ENCODE assay signal across 7 cellular contexts in the genomic region with DNA sequence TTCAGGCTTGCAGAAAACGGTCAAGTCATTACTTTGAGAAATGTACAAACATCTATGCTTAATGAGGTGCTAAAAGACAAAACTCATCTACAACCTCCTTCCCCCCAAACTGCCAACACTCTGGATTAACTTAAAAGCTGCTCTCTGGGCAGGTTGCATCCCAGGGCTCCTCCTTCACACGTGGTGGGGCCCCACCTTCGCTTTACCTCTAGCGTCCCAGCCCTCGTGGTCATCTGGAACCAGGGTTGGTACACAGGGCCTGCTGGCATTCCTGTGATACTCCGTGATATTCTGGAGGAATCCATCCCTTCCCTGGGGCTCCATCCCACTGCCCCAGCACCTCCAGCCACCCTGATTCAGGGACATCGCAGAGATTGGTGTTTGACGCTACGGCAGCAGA. TPM values are rescaled to one million over a fixed set of nuclear protein-coding genes. Genes with fewer than 3 reads are reported as not detected.
A peak's percentile ranks its signal among the peaks of the same experiment; 100 is the strongest.
DNase-seq lines count a peak whose midpoint lies in the region; ATAC-seq and TF ChIP-seq lines count a peak whose summit lies in the region.

No MANE protein-coding gene starts in this region.

- H3K36me3 Mint-ChIP-seq in H9 (ENCODE audit: insufficient read depth in 1 of 3, low read depth in 3 of 3) = peaks cover 14 to 23% (median 23%) of the 10 kb centered on the region in 3 experiments; a peak in 6 of 7 replicates

- no peak for TF ChIP-seq CTCF in H9 (conservative IDR thresholded peaks at IDR 0.05)
- no peak for TF ChIP-seq CTCF in WI38 (IDR thresholded peaks at IDR 0.05; ENCODE audit: low read depth, low read length)
- TF ChIP-seq CTCF in gastroesophageal sphincter (IDR thresholded peaks at IDR 0.05) = no peak
- TF ChIP-seq CTCF in spleen (IDR thresholded peaks at IDR 0.05 in 8 of 11, conservative IDR thresholded peaks at IDR 0.05 in 3 of 11) = no peak

- H3K9ac ChIP-seq in H9 (ENCODE audit: extremely low read depth, insufficient read length, low read length) = no peak overlapping the region

- H3K36me3 ChIP-seq in gastroesophageal sphincter (peaks cover 0 to 44% of the 10 kb centered on the region in 2 donors), spleen (peaks cover 0 to 46% (median 7%) of the 10 kb centered on the region in 6 donors)

- H3K79me2 ChIP-seq in H9 (ENCODE audit: insufficient read depth, low read length) = no peaks in the 10 kb centered on the region; the same call in 1 of the 2 replicates

- DNase-seq in H9 = no peak
- DNase-seq in spleen = no peak
- no peak for DNase-seq in T-helper 9 cell
- no peak for DNase-seq in ACHN

- no peaks in the 10 kb centered on the region for H3K9me3 Mint-ChIP-seq in H9

- no peak overlapping the region for H2BK120ac ChIP-seq in H9 (ENCODE audit: low read depth, low read length, poor library complexity, severe bottlenecking)

- no peak overlapping the region; the same call in 1 of the 2 replicates for H3K4ac ChIP-seq in H9 (ENCODE audit: low read depth, low read length)

- in situ Hi-C loops in ACHN (cut with HindIII; ENCODE audit: low pct_ligation_motif_present, low pct_unique_long_range_greater_than_20kb, low sequenced_read_pairs) = no loop called here

- H2BK5ac ChIP-seq in H9 (ENCODE audit: insufficient read length, low read length) = no peak overlapping the region

- peaks cover 7% of the 10 kb centered on the region; the same call in 1 of the 2 replicates for H3K27me3 ChIP-seq in H9 (ENCODE audit: insufficient read depth, low read length)
- H3K27me3 ChIP-seq in gastroesophageal sphincter = no peaks in the 10 kb centered on the region
- peaks cover 0 to 19% (median 0%) of the 10 kb centered on the region in 7 donors for H3K27me3 ChIP-seq in spleen (replicated peaks in 1 of 7)

- TF ChIP-seq POLR2A in gastroesophageal sphincter (IDR thresholded peaks at IDR 0.05) = no peak
- no peak for TF ChIP-seq POLR2A in spleen (IDR thresholded peaks at IDR 0.05)

- WGBS in H9 (ENCODE audit: extremely low coverage, insufficient read length, low lambda C conversion rate) = no CpG with 5 or more reads among the region's 9 CpGs
- 31 to 81% methylated on average over 3 to 5 of the region's 9 CpGs for WGBS in gastroesophageal sphincter (ENCODE audit: low coverage in 1 of 2), 2 donors
- 70 to 79% (median 73%) methylated on average over 9 of the region's 9 CpGs for WGBS in spleen, 5 donors

- H3K27me3 Mint-ChIP-seq in H9 (ENCODE audit: low read depth) = peaks cover 22% of the 10 kb centered on the region

- no peak overlapping the region for H4K5ac ChIP-seq in H9 (ENCODE audit: insufficient read length, low read depth, low read length)

- H3K27ac ChIP-seq in H9 (ENCODE audit: insufficient read length, low read depth, low read length) = no peak overlapping the region
- H3K27ac ChIP-seq in gastroesophageal sphincter = peak overlapping the region in 3 of 4 donors; percentile 88 to 91 (median 90)
- H3K27ac ChIP-seq in spleen = peak overlapping the region in 6 of 8 donors; percentile 20 to 91 (median 68)

- no peak overlapping the region for H2BK20ac ChIP-seq in H9 (ENCODE audit: low read depth, low read length, poor library complexity, severe bottlenecking)

- peak overlapping the region in 1 of 3 experiments; percentile 44; a peak in 1 of 7 replicates for H3K27ac Mint-ChIP-seq in H9

- TF ChIP-seq EP300 in gastroesophageal sphincter (IDR thresholded peaks at IDR 0.05) = no peak

- H4K91ac ChIP-seq in H9 (ENCODE audit: insufficient read length, low read depth, low read length) = peak overlapping the region; percentile 3

- H4K8ac ChIP-seq in H9 (replicated peaks; ENCODE audit: insufficient read length, low read depth, low read length) = no peak overlapping the region

- no peak overlapping the region for H2AK5ac ChIP-seq in H9 (ENCODE audit: insufficient read length, low read length)

- no peak overlapping the region for H2AFZ ChIP-seq in H9 (ENCODE audit: low read length)

- H3K79me1 ChIP-seq in H9 (ENCODE audit: insufficient read depth, low read depth, low read length, poor library complexity, severe bottlenecking) = no peaks in the 10 kb centered on the region

- no peaks in the 10 kb centered on the region for H4K20me1 ChIP-seq in H9 (ENCODE audit: control insufficient read depth, insufficient read depth, insufficient read length)

- no peak for ATAC-seq in gastroesophageal sphincter
- ATAC-seq in GM21515 (IDR thresholded peaks at IDR 0.05; ENCODE audit: unreplicated experiment) = no peak

- intact Hi-C loops in spleen (cut with DNase I; ENCODE audit: low total_unique reads) = no loop called here

- H3K4me2 ChIP-seq in H9 (ENCODE audit: insufficient read depth, insufficient read length, low read length) = peak overlapping the region; percentile 12

- no peak overlapping the region for H3T11ph ChIP-seq in H9 (ENCODE audit: low read length)

- H3K4me1 Mint-ChIP-seq in H9 = peaks cover 29 to 37% of the 10 kb centered on the region in 2 experiments

- H2BK12ac ChIP-seq in H9 (ENCODE audit: insufficient read length, low read depth, low read length) = no peak overlapping the region

- H3K9me3 ChIP-seq in H9 (ENCODE audit: control insufficient read depth, low read depth, low read length) = no peaks in the 10 kb centered on the region
- no peaks in the 10 kb centered on the region for H3K9me3 ChIP-seq in gastroesophageal sphincter
- H3K9me3 ChIP-seq in spleen = no peaks in the 10 kb centered on the region

- no peak overlapping the region for H2BK15ac ChIP-seq in H9 (ENCODE audit: low read depth, low read length)

- H3K4me1 ChIP-seq in H9 (ENCODE audit: insufficient read depth, low read length) = peaks cover 11% of the 10 kb centered on the region; the same call in 1 of the 2 replicates
- H3K4me1 ChIP-seq in gastroesophageal sphincter = peaks cover 0 to 83% (median 58%) of the 10 kb centered on the region in 3 donors
- H3K4me1 ChIP-seq in spleen = peaks cover 19 to 84% (median 56%) of the 10 kb centered on the region in 6 donors

- H3K14ac ChIP-seq in H9 (ENCODE audit: insufficient read depth, low read length) = no peak overlapping the region

- H3K56ac ChIP-seq in H9 (ENCODE audit: insufficient read length, low read depth, low read length) = no peak overlapping the region

- no peaks in the 10 kb centered on the region for H3K23me2 ChIP-seq in H9 (ENCODE audit: insufficient read length, low read depth, low read length, poor library complexity, severe bottlenecking)

- H3K23ac ChIP-seq in H9 (ENCODE audit: insufficient read length, low read depth, low read length) = no peak overlapping the region

- H3K4me3 ChIP-seq in WI38 (ENCODE audit: low read depth, low read length) (peak overlapping the region; percentile 46), gastroesophageal sphincter (peak overlapping the region in 1 of 2 donors; percentile 8), spleen (peak overlapping the region in 1 of 8 donors; percentile 22)

- H3K4me3 Mint-ChIP-seq in H9 = no peak overlapping the region

- H3K18ac ChIP-seq in H9 (ENCODE audit: insufficient read length, low read depth, low read length) = no peak overlapping the region

RNA-seq across cellular contexts. Expression of gene METRNL, which starts 4.8 kb away (rescaled TPM):
- total RNA-seq in H9 (2021) (19.4 and 21.4 TPM in 2 replicates), gastroesophageal sphincter (10 to 100 TPM; 41.1 to 82.6 (median 66.3) TPM), spleen (10 to 100 TPM; 14.7 to 51.2 (median 38.5) TPM)
- 10 to 100 TPM; 15.3 to 26.5 (median 21.8) TPM for polyA plus RNA-seq in spleen
